ENCODE assay signal across 21 cellular contexts in genomic region chr3:37723585-37723984, GRCh38.
A peak's percentile ranks its signal among the peaks of the same experiment; 100 is the strongest.
DNase-seq lines count a peak whose midpoint lies in the region; ATAC-seq and TF ChIP-seq lines count a peak whose summit lies in the region.
"Had no signal": no experiment of that assay in that cellular context is flagged by ENCODE, and none has a peak within 500 bp of the region (broad histone marks: within the 10 kb centered on the region; RNA-seq: fewer than 3 reads in every experiment).

No MANE protein-coding gene starts in this region.

- H2BK20ac ChIP-seq in H9 (ENCODE audit: low read depth, low read length, poor library complexity, severe bottlenecking) = no peak overlapping the region

- peaks cover 7 to 21% (median 9%) of the 10 kb centered on the region in 3 experiments for H3K36me3 Mint-ChIP-seq in H9 (ENCODE audit: insufficient read depth in 1 of 3, low read depth in 3 of 3)
- peaks cover 68% of the 10 kb centered on the region for H3K36me3 Mint-ChIP-seq in endothelial cell (ENCODE audit: low read depth, unreplicated experiment)
- H3K36me3 Mint-ChIP-seq in stimulated activated memory B cell treated with anti-CD40 and anti-IgM and Interleukin-4, amounts not matched to agents 10 μg/mL and 1 μg/mL and 100 μg/mL, for 72 hours = no peaks in the 10 kb centered on the region
- H3K36me3 Mint-ChIP-seq: CD14-positive monocyte had no signal

- H3K36me3 ChIP-seq in lower lobe of right lung = peaks cover 14% of the 10 kb centered on the region
- no peaks in the 10 kb centered on the region for H3K36me3 ChIP-seq in brain microvascular endothelial cell (replicated peaks)
- H3K36me3 ChIP-seq: BE2C, HAP-1 had no signal

- no peak overlapping the region for H3K4ac ChIP-seq in H9 (ENCODE audit: low read depth, low read length)

- DNase-seq in H9 (peak; percentile 9), endothelial cell (ENCODE audit: low spot score) (no peak), lower lobe of right lung (no peak), DMS79 treated with DMSO at 0.1 percent for 48 hours (lab: John Stamatoyannopoulos, UW) (no peak), brain microvascular endothelial cell (no peak)
- DNase-seq: 8988T; ACHN; AML-193; BE2C; CD4-positive, alpha-beta T cell; CD8-positive, alpha-beta memory T cell; DMS 273 treated with DMSO at 0.1 percent for 48 hours; DMS79; GF-D8; HFFc6 had no signal

- H3K9me3 Mint-ChIP-seq in H9 (peaks cover 15 to 17% of the 10 kb centered on the region in 2 experiments), endothelial cell (ENCODE audit: unreplicated experiment) (peaks cover 5% of the 10 kb centered on the region)
- H3K9me3 Mint-ChIP-seq in stimulated activated memory B cell treated with anti-CD40 and anti-IgM and Interleukin-4, amounts not matched to agents 10 μg/mL and 1 μg/mL and 100 μg/mL, for 72 hours = peaks cover 10% of the 10 kb centered on the region
- H3K9me3 Mint-ChIP-seq: HFFc6 had no signal

- TF ChIP-seq CTCF in H9 (conservative IDR thresholded peaks at IDR 0.05) (no peak), endothelial cell (IDR thresholded peaks at IDR 0.05; ENCODE audit: unreplicated experiment) (no peak), lower lobe of right lung (IDR thresholded peaks at IDR 0.05) (no peak), brain microvascular endothelial cell (IDR thresholded peaks at IDR 0.05; ENCODE audit: low read depth, low read length, missing control alignments) (no peak)

- H3K27me3 ChIP-seq in H9 (ENCODE audit: insufficient read depth, low read length) = no peaks in the 10 kb centered on the region
- H3K27me3 ChIP-seq in lower lobe of right lung (ENCODE audit: low read depth) = no peaks in the 10 kb centered on the region
- H3K27me3 ChIP-seq in brain microvascular endothelial cell (replicated peaks) = peaks cover 3% of the 10 kb centered on the region
- H3K27me3 ChIP-seq: BE2C; BLaER1 treated with 17β-estradiol and CSF1 and Interleukin-3, amounts not matched to agents 10 nM and 100 nM had no signal

- ATAC-seq in lower lobe of right lung = peak; percentile 58 to 65
- no peak for ATAC-seq in stimulated activated memory B cell treated with anti-CD40 and anti-IgM and Interleukin-4, amounts not matched to agents 10 μg/mL and 1 μg/mL and 100 μg/mL, for 72 hours
- ATAC-seq: A549, GM23338 had no signal

- H3K4me1 Mint-ChIP-seq in H9 (peaks cover 6 to 9% of the 10 kb centered on the region in 2 experiments), endothelial cell (ENCODE audit: unreplicated experiment) (peaks cover 5% of the 10 kb centered on the region)
- no peaks in the 10 kb centered on the region for H3K4me1 Mint-ChIP-seq in stimulated activated memory B cell treated with anti-CD40 and anti-IgM and Interleukin-4, amounts not matched to agents 10 μg/mL and 1 μg/mL and 100 μg/mL, for 72 hours
- H3K4me1 Mint-ChIP-seq: CD8-positive, alpha-beta memory T cell had no signal

- no peak overlapping the region for H4K5ac ChIP-seq in H9 (ENCODE audit: insufficient read length, low read depth, low read length)

- no peak overlapping the region for H3K9ac ChIP-seq in H9 (ENCODE audit: extremely low read depth, insufficient read length, low read length)
- H3K9ac ChIP-seq: BLaER1 treated with 17β-estradiol and CSF1 and Interleukin-3, amounts not matched to agents 10 nM and 100 nM had no signal

- no peak overlapping the region for H4K91ac ChIP-seq in H9 (ENCODE audit: insufficient read length, low read depth, low read length)

- H3K9me3 ChIP-seq in H9 (ENCODE audit: control insufficient read depth, low read depth, low read length) = no peaks in the 10 kb centered on the region
- peaks cover 5% of the 10 kb centered on the region for H3K9me3 ChIP-seq in lower lobe of right lung
- H3K9me3 ChIP-seq: BE2C had no signal

- no peaks in the 10 kb centered on the region for H4K20me1 ChIP-seq in H9 (ENCODE audit: control insufficient read depth, insufficient read depth, insufficient read length)

- H3K4me2 ChIP-seq in H9 (ENCODE audit: insufficient read depth, insufficient read length, low read length) = no peak overlapping the region
- H3K4me2 ChIP-seq: A549; BLaER1 treated with 17β-estradiol and CSF1 and Interleukin-3, amounts not matched to agents 10 nM and 100 nM; GM23338 had no signal

- H2AFZ ChIP-seq in H9 (ENCODE audit: low read length) = no peak overlapping the region
- H2AFZ ChIP-seq: GM23338 had no signal

- H2BK12ac ChIP-seq in H9 (ENCODE audit: insufficient read length, low read depth, low read length) = no peak overlapping the region

- H4K8ac ChIP-seq in H9 (replicated peaks; ENCODE audit: insufficient read length, low read depth, low read length) = no peak overlapping the region

- WGBS in H9 (ENCODE audit: extremely low coverage, insufficient read length, low lambda C conversion rate) = no CpG with 5 or more reads among the region's 6 CpGs

- no peak overlapping the region for H3T11ph ChIP-seq in H9 (ENCODE audit: low read length)

- no peaks in the 10 kb centered on the region for H3K23me2 ChIP-seq in H9 (ENCODE audit: insufficient read length, low read depth, low read length, poor library complexity, severe bottlenecking)

- no peak overlapping the region for H3K18ac ChIP-seq in H9 (ENCODE audit: insufficient read length, low read depth, low read length)

- H2BK120ac ChIP-seq in H9 (ENCODE audit: low read depth, low read length, poor library complexity, severe bottlenecking) = no peak overlapping the region

- H3K14ac ChIP-seq in H9 (ENCODE audit: insufficient read depth, low read length) = no peak overlapping the region

- H2AK5ac ChIP-seq in H9 (ENCODE audit: insufficient read length, low read length) = no peak overlapping the region

- no peak overlapping the region for H3K56ac ChIP-seq in H9 (ENCODE audit: insufficient read length, low read depth, low read length)

- H3K79me1 ChIP-seq in H9 (ENCODE audit: insufficient read depth, low read depth, low read length, poor library complexity, severe bottlenecking) = no peaks in the 10 kb centered on the region

- H3K27ac Mint-ChIP-seq in H9 (peak overlapping the region in 1 of 3 experiments; percentile 52; a peak in 1 of 7 replicates), endothelial cell (ENCODE audit: unreplicated experiment) (peak overlapping the region; percentile 57)
- H3K27ac Mint-ChIP-seq in stimulated activated memory B cell treated with anti-CD40 and anti-IgM and Interleukin-4, amounts not matched to agents 10 μg/mL and 1 μg/mL and 100 μg/mL, for 72 hours = no peak overlapping the region
- H3K27ac Mint-ChIP-seq: CD14-positive monocyte; CD4-positive, alpha-beta T cell; CD8-positive, alpha-beta memory T cell; GM23338; HFFc6 had no signal

- H3K4me3 ChIP-seq in lower lobe of right lung (no peak overlapping the region), brain microvascular endothelial cell (ENCODE audit: low read depth, low read length) (no peak overlapping the region)
- H3K4me3 ChIP-seq: A549; BLaER1 treated with 17β-estradiol and CSF1 and Interleukin-3, amounts not matched to agents 10 nM and 100 nM; GM23338; HAP-1 had no signal

- H3K27ac ChIP-seq in H9 (ENCODE audit: insufficient read length, low read depth, low read length) (no peak overlapping the region), lower lobe of right lung (no peak overlapping the region), brain microvascular endothelial cell (no peak overlapping the region)
- H3K27ac ChIP-seq: A549; BLaER1 treated with 17β-estradiol and CSF1 and Interleukin-3, amounts not matched to agents 10 nM and 100 nM had no signal

- no peaks in the 10 kb centered on the region for H3K79me2 ChIP-seq in H9 (ENCODE audit: insufficient read depth, low read length)

- H2BK15ac ChIP-seq in H9 (ENCODE audit: low read depth, low read length) = no peak overlapping the region

- H3K4me1 ChIP-seq in H9 (ENCODE audit: insufficient read depth, low read length) (no peaks in the 10 kb centered on the region), lower lobe of right lung (peaks cover 11% of the 10 kb centered on the region)
- H3K4me1 ChIP-seq: A549; BE2C; BLaER1 treated with 17β-estradiol and CSF1 and Interleukin-3, amounts not matched to agents 10 nM and 100 nM; HAP-1 had no signal

- in situ Hi-C loops in brain microvascular endothelial cell (cut with HindIII; ENCODE audit: low pct_ligation_motif_present, low sequenced_read_pairs) = no loop called here

- H3K4me3 Mint-ChIP-seq in H9 (no peak overlapping the region), endothelial cell (ENCODE audit: unreplicated experiment) (no peak overlapping the region)
- H3K4me3 Mint-ChIP-seq in stimulated activated memory B cell treated with anti-CD40 and anti-IgM and Interleukin-4, amounts not matched to agents 10 μg/mL and 1 μg/mL and 100 μg/mL, for 72 hours = no peak overlapping the region
- H3K4me3 Mint-ChIP-seq: CD14-positive monocyte; CD4-positive, alpha-beta T cell; CD8-positive, alpha-beta memory T cell; GM23338; HFFc6 had no signal

- H3K23ac ChIP-seq in H9 (ENCODE audit: insufficient read length, low read depth, low read length) = no peak overlapping the region

- intact Hi-C loops in lower lobe of right lung (cut with DNase I) = no loop called here

- H3K27me3 Mint-ChIP-seq in H9 (ENCODE audit: low read depth) (peaks cover 2% of the 10 kb centered on the region; the same call in 1 of the 2 replicates), endothelial cell (ENCODE audit: unreplicated experiment) (peaks cover 22% of the 10 kb centered on the region)
- H3K27me3 Mint-ChIP-seq in stimulated activated memory B cell treated with anti-CD40 and anti-IgM and Interleukin-4, amounts not matched to agents 10 μg/mL and 1 μg/mL and 100 μg/mL, for 72 hours = no peaks in the 10 kb centered on the region

- no peak overlapping the region for H2BK5ac ChIP-seq in H9 (ENCODE audit: insufficient read length, low read length)
